Comparison of ENCODE assay signal across 25 cellular contexts in the genomic region with DNA sequence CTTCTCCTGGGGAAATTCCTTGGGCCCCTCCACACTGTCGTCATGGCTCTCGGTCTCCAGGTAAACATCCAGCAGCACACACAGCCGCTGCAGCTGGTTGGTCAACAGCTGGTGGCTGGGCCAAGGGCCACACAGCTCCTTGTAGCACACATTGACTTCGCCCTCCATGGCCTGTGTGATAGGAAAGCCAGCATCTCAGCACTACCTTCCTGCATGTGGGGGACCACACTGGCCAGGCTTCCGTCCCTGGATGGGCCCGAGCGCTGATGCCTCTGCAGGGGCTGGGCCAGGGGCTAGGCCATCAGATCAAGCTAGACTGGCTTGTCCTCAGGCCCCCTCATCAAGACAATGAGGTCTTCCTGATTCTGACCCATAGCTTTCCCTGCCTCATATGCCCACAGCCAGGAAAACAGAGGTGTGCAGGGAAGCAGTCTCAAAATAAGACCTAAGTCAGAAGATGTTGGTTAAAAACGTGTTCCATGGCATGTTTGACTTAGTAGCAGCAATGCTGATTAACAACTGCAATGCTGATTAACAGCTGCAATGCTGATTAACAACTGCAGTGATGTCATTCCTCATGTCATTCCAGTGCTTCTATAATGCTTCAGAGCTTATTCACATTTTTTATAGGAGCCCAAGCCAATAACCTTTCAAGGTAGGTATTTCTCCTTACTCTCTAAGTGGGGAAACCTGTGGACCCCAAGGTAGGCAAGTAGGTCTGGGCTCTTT. TPM values are rescaled to one million over a fixed set of nuclear protein-coding genes. Genes with fewer than 3 reads are reported as not detected.
DNase-seq lines count a peak whose midpoint lies in the region; ATAC-seq and TF ChIP-seq lines count a peak whose summit lies in the region.
"Had no signal": no experiment of that assay in that cellular context is flagged by ENCODE, and none has a peak within 500 bp of the region (broad histone marks: within the 10 kb centered on the region; RNA-seq: fewer than 3 reads in every experiment).

No MANE protein-coding gene starts in this region.

- H3K36me3 Mint-ChIP-seq in activated naive CD8-positive, alpha-beta T cell treated with anti-CD3 and anti-CD28 coated beads for 36 hours, result peaks cover 18% of the 10 kb centered on the region
- peaks cover 43% of the 10 kb centered on the region for H3K36me3 Mint-ChIP-seq in activated naive CD8-positive, alpha-beta T cell treated with anti-CD3 and anti-CD28 coated beads, Interleukin-2, amount 50 U/mL, for 24 hours (ENCODE audit: low read depth)
- H3K36me3 Mint-ChIP-seq in stimulated activated effector memory CD8-positive, alpha-beta T cell treated with anti-CD3 and anti-CD28 coated beads, Interleukin-12 subunit alpha, Interleukin-12 subunit beta, amount 100 ng/mL, for 72 hours, result peaks cover 99% of the 10 kb centered on the region

- peak overlapping the region; percentile 68 for H3K27ac Mint-ChIP-seq in activated naive CD8-positive, alpha-beta T cell treated with anti-CD3 and anti-CD28 coated beads for 36 hours
- H3K27ac Mint-ChIP-seq in activated naive CD8-positive, alpha-beta T cell treated with anti-CD3 and anti-CD28 coated beads, Interleukin-2, amount 50 U/mL, for 24 hours, result no peak overlapping the region
- peak overlapping the region; percentile 81 for H3K27ac Mint-ChIP-seq in stimulated activated effector memory CD8-positive, alpha-beta T cell treated with anti-CD3 and anti-CD28 coated beads, Interleukin-12 subunit alpha, Interleukin-12 subunit beta, amount 100 ng/mL, for 72 hours

- no peak for ATAC-seq in activated naive CD8-positive, alpha-beta T cell treated with anti-CD3 and anti-CD28 coated beads, Interleukin-2, amount 50 U/mL, for 24 hours
- no peak for ATAC-seq in stimulated activated effector memory CD8-positive, alpha-beta T cell treated with anti-CD3 and anti-CD28 coated beads, Interleukin-12 subunit alpha, Interleukin-12 subunit beta, amount 100 ng/mL, for 72 hours
- ATAC-seq: A549 had no signal

- H3K4me3 ChIP-seq in epithelial cell of esophagus (ENCODE audit: low read length), result no peak overlapping the region
- H3K4me3 ChIP-seq: A549 had no signal

- no peaks in the 10 kb centered on the region for H3K27me3 Mint-ChIP-seq in activated naive CD8-positive, alpha-beta T cell treated with anti-CD3 and anti-CD28 coated beads for 36 hours
- no peaks in the 10 kb centered on the region for H3K27me3 Mint-ChIP-seq in activated naive CD8-positive, alpha-beta T cell treated with anti-CD3 and anti-CD28 coated beads, Interleukin-2, amount 50 U/mL, for 24 hours
- H3K27me3 Mint-ChIP-seq: CD8-positive, alpha-beta memory T cell had no signal

- no peak for DNase-seq in activated naive CD8-positive, alpha-beta T cell treated with anti-CD3 and anti-CD28 coated beads for 36 hours
- DNase-seq in activated naive CD8-positive, alpha-beta T cell treated with anti-CD3 and anti-CD28 coated beads, Interleukin-2, amount 50 U/mL, for 24 hours, result no peak
- DNase-seq in RKO (ENCODE audit: low spot score), result peak; percentile 12
- peak; percentile 12 for DNase-seq in epithelial cell of esophagus (ENCODE audit: low read depth)
- DNase-seq in stimulated activated effector memory CD8-positive, alpha-beta T cell treated with anti-CD3 and anti-CD28 coated beads, Interleukin-12 subunit alpha, Interleukin-12 subunit beta, amount 100 ng/mL, for 72 hours (ENCODE audit: low spot score in 2 of 2), result no peak
- DNase-seq in GDM1 (lab: John Stamatoyannopoulos, UW), result no peak
- DNase-seq in stimulated activated CD4-positive, alpha-beta T cell treated with anti-CD3 and anti-CD28 coated beads, Interleukin-1b, Interleukin-23, amount 100 ng/mL, for 48 hours, result no peak
- no peak for DNase-seq in NCI-H510A treated with DMSO at 0.1 percent for 48 hours (lab: John Stamatoyannopoulos, UW)
- DNase-seq: AML-193; CD8-positive, alpha-beta memory T cell; DMS 273 treated with DMSO at 0.1 percent for 48 hours; DMS79; EL; GF-D8; Kasumi-1; MV-4-11; NCI-H1105 treated with DMSO at 0.1 percent for 48 hours; NCI-H146; NCI-H2029; NCI-H446 treated with DMSO at 0.1 percent for 48 hours; NCI-H526 treated with DMSO at 0.1 percent for 48 hours; SHP77 had no signal

- H3K4me1 Mint-ChIP-seq in activated naive CD8-positive, alpha-beta T cell treated with anti-CD3 and anti-CD28 coated beads for 36 hours, result peaks cover 3% of the 10 kb centered on the region
- H3K4me1 Mint-ChIP-seq in activated naive CD8-positive, alpha-beta T cell treated with anti-CD3 and anti-CD28 coated beads, Interleukin-2, amount 50 U/mL, for 24 hours, result peaks cover 3% of the 10 kb centered on the region
- H3K4me1 Mint-ChIP-seq in stimulated activated effector memory CD8-positive, alpha-beta T cell treated with anti-CD3 and anti-CD28 coated beads, Interleukin-12 subunit alpha, Interleukin-12 subunit beta, amount 100 ng/mL, for 72 hours, result no peaks in the 10 kb centered on the region
- H3K4me1 Mint-ChIP-seq: CD8-positive, alpha-beta memory T cell had no signal

- H3K9me3 Mint-ChIP-seq in activated naive CD8-positive, alpha-beta T cell treated with anti-CD3 and anti-CD28 coated beads for 36 hours, result no peaks in the 10 kb centered on the region
- no peaks in the 10 kb centered on the region for H3K9me3 Mint-ChIP-seq in activated naive CD8-positive, alpha-beta T cell treated with anti-CD3 and anti-CD28 coated beads, Interleukin-2, amount 50 U/mL, for 24 hours
- no peaks in the 10 kb centered on the region for H3K9me3 Mint-ChIP-seq in stimulated activated effector memory CD8-positive, alpha-beta T cell treated with anti-CD3 and anti-CD28 coated beads, Interleukin-12 subunit alpha, Interleukin-12 subunit beta, amount 100 ng/mL, for 72 hours
- H3K9me3 Mint-ChIP-seq: CD8-positive, alpha-beta memory T cell had no signal

- no peak for TF ChIP-seq CTCF in epithelial cell of esophagus (IDR thresholded peaks at IDR 0.05; ENCODE audit: insufficient read depth, low read depth, low read length, missing control alignments)

- no peak overlapping the region for H3K4me3 Mint-ChIP-seq in activated naive CD8-positive, alpha-beta T cell treated with anti-CD3 and anti-CD28 coated beads for 36 hours
- no peak overlapping the region for H3K4me3 Mint-ChIP-seq in activated naive CD8-positive, alpha-beta T cell treated with anti-CD3 and anti-CD28 coated beads, Interleukin-2, amount 50 U/mL, for 24 hours
- H3K4me3 Mint-ChIP-seq in stimulated activated effector memory CD8-positive, alpha-beta T cell treated with anti-CD3 and anti-CD28 coated beads, Interleukin-12 subunit alpha, Interleukin-12 subunit beta, amount 100 ng/mL, for 72 hours, result no peak overlapping the region
- H3K4me3 Mint-ChIP-seq: CD8-positive, alpha-beta memory T cell had no signal

RNA-seq across cellular contexts. Expression of gene NEFH, which starts 31.3 kb away (rescaled TPM):
- 1 to 10 TPM; 8.1 to 8.7 TPM for total RNA-seq in activated naive CD8-positive, alpha-beta T cell treated with anti-CD3 and anti-CD28 coated beads for 36 hours
- total RNA-seq: HT-29, MCF 10A had no signal

RNA-seq across cellular contexts. Expression of gene THOC5, which starts 42.3 kb away (rescaled TPM):
- 10 to 100 TPM; 63.9 to 71.7 TPM for total RNA-seq in activated naive CD8-positive, alpha-beta T cell treated with anti-CD3 and anti-CD28 coated beads for 36 hours

Comparison
In these comparisons a context has a peak if more than half of its experiments do, and no peak if none do; other contexts are left out.
1. DNase-seq: peak in RKO (single experiment) and epithelial cell of esophagus (single experiment); none in activated naive CD8-positive, alpha-beta T cell treated with anti-CD3 and anti-CD28 coated beads for 36 hours (single experiment), activated naive CD8-positive, alpha-beta T cell treated with anti-CD3 and anti-CD28 coated beads, Interleukin-2, amount 50 U/mL, for 24 hours (single experiment), stimulated activated effector memory CD8-positive, alpha-beta T cell treated with anti-CD3 and anti-CD28 coated beads, Interleukin-12 subunit alpha, Interleukin-12 subunit beta, amount 100 ng/mL, for 72 hours (0 of 2), GDM1 (single experiment), stimulated activated CD4-positive, alpha-beta T cell treated with anti-CD3 and anti-CD28 coated beads, Interleukin-1b, Interleukin-23, amount 100 ng/mL, for 48 hours (single experiment) and NCI-H510A treated with DMSO at 0.1 percent for 48 hours (single experiment).